ENCODE assay signal across 38 cellular contexts in genomic region chr10:124302951-124303505, GRCh38.
"Had no signal": no experiment of that assay in that cellular context is flagged by ENCODE, and none has a peak within 500 bp of the region (broad histone marks: within the 10 kb centered on the region; RNA-seq: fewer than 3 reads in every experiment).

No MANE protein-coding gene starts in this region.

- H3K27me3 Mint-ChIP-seq: activated CD4-positive, alpha-beta memory T cell treated with anti-CD3 and anti-CD28 coated beads, Interleukin-2, amount 10 ng/mL, durations not matched to agents 7 days and 5 days; activated CD8-positive, alpha-beta memory T cell treated with anti-CD3 and anti-CD28 coated beads, Interleukin-2, amount 10 ng/mL, durations not matched to agents 7 days and 5 days; activated naive CD4-positive, alpha-beta T cell treated with anti-CD3 and anti-CD28 coated beads, Interleukin-2, amount 50 U/mL, for 24 hours had no signal

- H3K36me3 ChIP-seq: breast epithelium, MG63, Peyer's patch, SJCRH30, WERI-Rb-1 had no signal

- H3K9me3 Mint-ChIP-seq: activated naive CD4-positive, alpha-beta T cell treated with anti-CD3 and anti-CD28 coated beads, Interleukin-2, amount 50 U/mL, for 24 hours had no signal

- ATAC-seq: activated CD8-positive, alpha-beta memory T cell treated with anti-CD3 and anti-CD28 coated beads, Interleukin-2, amount 10 ng/mL, durations not matched to agents 7 days and 5 days; body of pancreas; PC-3 had no signal

- FAIRE-seq: astrocyte had no signal

- H3K4me3 ChIP-seq: body of pancreas, breast epithelium, MG63, Peyer's patch, SJCRH30, SK-N-MC had no signal

- H3K9me3 ChIP-seq: SJCRH30 had no signal

- H3K27ac Mint-ChIP-seq: activated CD4-positive, alpha-beta memory T cell treated with anti-CD3 and anti-CD28 coated beads, Interleukin-2, amount 10 ng/mL, durations not matched to agents 7 days and 5 days; activated CD8-positive, alpha-beta memory T cell treated with anti-CD3 and anti-CD28 coated beads, Interleukin-2, amount 10 ng/mL, durations not matched to agents 7 days and 5 days; activated naive CD4-positive, alpha-beta T cell treated with anti-CD3 and anti-CD28 coated beads, Interleukin-2, amount 50 U/mL, for 24 hours; activated naive CD8-positive, alpha-beta T cell treated with anti-CD3 and anti-CD28 coated beads, Interleukin-2, amount 10 ng/mL, durations not matched to agents 7 days and 5 days had no signal

- H3K4me3 Mint-ChIP-seq: activated CD4-positive, alpha-beta memory T cell treated with anti-CD3 and anti-CD28 coated beads, Interleukin-2, amount 10 ng/mL, durations not matched to agents 7 days and 5 days; activated CD8-positive, alpha-beta memory T cell treated with anti-CD3 and anti-CD28 coated beads, Interleukin-2, amount 10 ng/mL, durations not matched to agents 7 days and 5 days; activated naive CD4-positive, alpha-beta T cell treated with anti-CD3 and anti-CD28 coated beads, Interleukin-2, amount 50 U/mL, for 24 hours; activated naive CD8-positive, alpha-beta T cell treated with anti-CD3 and anti-CD28 coated beads, Interleukin-2, amount 10 ng/mL, durations not matched to agents 7 days and 5 days had no signal

- H3K36me3 Mint-ChIP-seq: activated CD8-positive, alpha-beta memory T cell treated with anti-CD3 and anti-CD28 coated beads, Interleukin-2, amount 10 ng/mL, durations not matched to agents 7 days and 5 days; activated naive CD4-positive, alpha-beta T cell treated with anti-CD3 and anti-CD28 coated beads, Interleukin-2, amount 50 U/mL, for 24 hours; activated naive CD8-positive, alpha-beta T cell treated with anti-CD3 and anti-CD28 coated beads, Interleukin-2, amount 10 ng/mL, durations not matched to agents 7 days and 5 days had no signal

- DNase-seq: activated CD4-positive, alpha-beta memory T cell treated with anti-CD3 and anti-CD28 coated beads, Interleukin-2, amount 10 ng/mL, durations not matched to agents 7 days and 5 days; activated CD4-positive, alpha-beta T cell treated with anti-CD3 and anti-CD28 coated beads for 1 hour; activated CD4-positive, alpha-beta T cell treated with anti-CD3 and anti-CD28 coated beads for 48 hours; activated CD4-positive, CD25-positive, alpha-beta regulatory T cell; activated CD8-positive, alpha-beta memory T cell treated with anti-CD3 and anti-CD28 coated beads for 24 hours; activated CD8-positive, alpha-beta memory T cell treated with anti-CD3 and anti-CD28 coated beads, Interleukin-2, amount 10 ng/mL, durations not matched to agents 7 days and 5 days; activated CD8-positive, alpha-beta memory T cell treated with anti-CD3 and anti-CD28 coated beads, Interleukin-2, amount 50 U/mL, for 48 hours; activated gamma-delta T cell; activated naive CD4-positive, alpha-beta T cell treated with Interleukin-2 at 50 U/mL for 16 hours; activated naive CD8-positive, alpha-beta T cell treated with anti-CD3 and anti-CD28 coated beads, Interleukin-2, amount 10 ng/mL, durations not matched to agents 7 days and 5 days; activated T-cell treated with anti-CD3 and anti-CD28 coated beads, Interleukin-2, amount 50 U/mL, for 48 hours; amygdala; body of pancreas; central memory CD4-positive, alpha-beta T cell; Kasumi-1; KG1; MG63; NCI-H1048; NCI-H1105 treated with DMSO at 0.1 percent for 48 hours; NCI-H1436; NCI-H1694; NCI-H1930; NCI-H2081 treated with DMSO at 0.1 percent for 48 hours; NCI-H226; NCI-H446 treated with DMSO at 0.1 percent for 48 hours; NCI-H524; NCI-H69; NK-92 treated with Interleukin-12 subunit alpha and Interleukin-12 subunit beta, amount 100 ng/mL, for 24 hours; PC-3; RPMI8226; SJCRH30; T1000; WERI-Rb-1 had no signal

- H3K4me1 ChIP-seq: body of pancreas, breast epithelium, Peyer's patch, SJCRH30 had no signal

- H3K4me1 Mint-ChIP-seq: activated CD4-positive, alpha-beta memory T cell treated with anti-CD3 and anti-CD28 coated beads, Interleukin-2, amount 10 ng/mL, durations not matched to agents 7 days and 5 days; activated CD8-positive, alpha-beta memory T cell treated with anti-CD3 and anti-CD28 coated beads, Interleukin-2, amount 10 ng/mL, durations not matched to agents 7 days and 5 days; activated naive CD4-positive, alpha-beta T cell treated with anti-CD3 and anti-CD28 coated beads, Interleukin-2, amount 50 U/mL, for 24 hours; activated naive CD8-positive, alpha-beta T cell treated with anti-CD3 and anti-CD28 coated beads, Interleukin-2, amount 10 ng/mL, durations not matched to agents 7 days and 5 days had no signal

- H3K27ac ChIP-seq: body of pancreas, breast epithelium, Peyer's patch, SJCRH30, SK-N-MC, WERI-Rb-1 had no signal

- H3K27me3 ChIP-seq: body of pancreas, breast epithelium, MG63, Peyer's patch, SJCRH30 had no signal
